ENCODE assay signal across 1 cellular context in genomic region chr4:112403072-112403945, GRCh38.
TF ChIP-seq lines count a peak whose summit lies in the region.

No MANE protein-coding gene starts in this region.

TF ChIP-seq in H1, 55 proteins besides CTCF, POLR2A, EP300 and RAD21:
- no peak for TF ChIP-seq TEAD4 (IDR thresholded peaks at IDR 0.05; ENCODE audit: low read depth, low read length)
TF ChIP-seq in H1: peak in this region for 0.
